ENCODE assay signal across 1 cellular context in genomic region chr12:57111046-57111698, GRCh38.
TF ChIP-seq lines count a peak whose summit lies in the region.

Gene STAT6 (minus strand): TSS chr12:57111362. CDS start chr12:57108278, 3,084 bp downstream.

TF ChIP-seq in K562, 482 proteins besides CTCF, POLR2A, EP300 and RAD21 (continued from another document and continues in another):
- TF ChIP-seq BHLHE40 (IDR thresholded peaks at IDR 0.05; ENCODE audit: low read length): no peak
- no peak for TF ChIP-seq PHB2 (IDR thresholded peaks at IDR 0.05; ENCODE audit: low read depth)
- TF ChIP-seq CGGBP1 (CRISPR knock-in tag; IDR thresholded peaks at IDR 0.05): no peak
- no peak for TF ChIP-seq TFAM (CRISPR knock-in tag; conservative IDR thresholded peaks at IDR 0.05)
- no peak for TF ChIP-seq KAT2B (IDR thresholded peaks at IDR 0.05; ENCODE audit: low read depth, low read length)
- TF ChIP-seq ZNF764 (CRISPR knock-in tag; IDR thresholded peaks at IDR 0.05; ENCODE audit: low read depth): no peak
- no peak for TF ChIP-seq DMBX1 (CRISPR knock-in tag; IDR thresholded peaks at IDR 0.05; ENCODE audit: borderline replicate concordance)
- no peak; the same call in 1 of the 2 replicates for TF ChIP-seq LCOR (CRISPR knock-in tag; IDR thresholded peaks at IDR 0.05)
- TF ChIP-seq HMGXB4 (CRISPR knock-in tag; IDR thresholded peaks at IDR 0.05): no peak
- no peak for TF ChIP-seq ZNF507 (tag; conservative IDR thresholded peaks at IDR 0.05)
- TF ChIP-seq ETV5 (CRISPR knock-in tag; IDR thresholded peaks at IDR 0.05; ENCODE audit: low read depth): no peak
- peak; percentile 96 for TF ChIP-seq HLTF (IDR thresholded peaks at IDR 0.05)
- no peak for TF ChIP-seq SOX6 (IDR thresholded peaks at IDR 0.05)
- no peak for TF ChIP-seq NONO (IDR thresholded peaks at IDR 0.05; ENCODE audit: low read depth in 2 of 2, low read length in 1 of 2)
- no peak for TF ChIP-seq TFE3 (CRISPR knock-in tag; IDR thresholded peaks at IDR 0.05)
- no peak for TF ChIP-seq PTRF (tag; IDR thresholded peaks at IDR 0.05)
- peak; percentile 65; the same call in 1 of the 2 replicates for TF ChIP-seq SMARCE1 (IDR thresholded peaks at IDR 0.05)
- no peak for TF ChIP-seq ZSCAN32 (CRISPR knock-in tag; IDR thresholded peaks at IDR 0.05)
- no peak for TF ChIP-seq MEIS2 (IDR thresholded peaks at IDR 0.05; ENCODE audit: partially characterized antibody)
- TF ChIP-seq MXI1 (IDR thresholded peaks at IDR 0.05; ENCODE audit: low read depth, low read length): no peak
- no peak for TF ChIP-seq UBTF (IDR thresholded peaks at IDR 0.05; ENCODE audit: borderline replicate concordance in 1 of 2, low read depth in 2 of 2, low read length in 2 of 2)
- TF ChIP-seq NR1H2 (CRISPR knock-in tag; IDR thresholded peaks at IDR 0.05): no peak
- TF ChIP-seq KHSRP (IDR thresholded peaks at IDR 0.05): no peak; the same call in 1 of the 2 replicates
- no peak for TF ChIP-seq GMEB1 (CRISPR knock-in tag; IDR thresholded peaks at IDR 0.05)
- no peak for TF ChIP-seq HDAC8 (tag; IDR thresholded peaks at IDR 0.05)
- TF ChIP-seq SMAD4 (CRISPR knock-in tag; conservative IDR thresholded peaks at IDR 0.05): no peak
- no peak for TF ChIP-seq CREB5 (CRISPR knock-in tag; IDR thresholded peaks at IDR 0.05)
- no peak for TF ChIP-seq ZNF318 (IDR thresholded peaks at IDR 0.05; ENCODE audit: borderline replicate concordance in 1 of 2, low read depth in 1 of 2)
- no peak for TF ChIP-seq CSDE1 (IDR thresholded peaks at IDR 0.05)
- TF ChIP-seq ILF3 (IDR thresholded peaks at IDR 0.05; ENCODE audit: borderline replicate concordance): no peak
- TF ChIP-seq DLX4 (CRISPR knock-in tag; IDR thresholded peaks at IDR 0.05): no peak
- TF ChIP-seq PURB (CRISPR knock-in tag; IDR thresholded peaks at IDR 0.05; ENCODE audit: low read depth): no peak
- no peak for TF ChIP-seq ZNF668 (CRISPR knock-in tag; IDR thresholded peaks at IDR 0.05)
- TF ChIP-seq BRF2 (IDR thresholded peaks at IDR 0.05; ENCODE audit: borderline replicate concordance, insufficient read depth, insufficient read length): no peak
- peak; percentile 83; the same call in 1 of the 2 replicates for TF ChIP-seq NBN (IDR thresholded peaks at IDR 0.05; ENCODE audit: low read depth)
- no peak for TF ChIP-seq ELK1 (CRISPR knock-in tag; IDR thresholded peaks at IDR 0.05)
- no peak for TF ChIP-seq ZNF57 (CRISPR knock-in tag; IDR thresholded peaks at IDR 0.05)
- TF ChIP-seq SNIP1 (IDR thresholded peaks at IDR 0.05; ENCODE audit: low read depth): 0 out of 2 replicates have a peak, but pooled peaks have one; percentile 45
- TF ChIP-seq GABPA (tag; conservative IDR thresholded peaks at IDR 0.05; ENCODE audit: low read depth): peak; percentile 70
- TF ChIP-seq ZNF280B (CRISPR knock-in tag; IDR thresholded peaks at IDR 0.05): no peak
- TF ChIP-seq ARHGAP35 (IDR thresholded peaks at IDR 0.05; ENCODE audit: partially characterized antibody): peak; percentile 4
